8 cellular contexts compared by ENCODE assay signal in the genomic region with DNA sequence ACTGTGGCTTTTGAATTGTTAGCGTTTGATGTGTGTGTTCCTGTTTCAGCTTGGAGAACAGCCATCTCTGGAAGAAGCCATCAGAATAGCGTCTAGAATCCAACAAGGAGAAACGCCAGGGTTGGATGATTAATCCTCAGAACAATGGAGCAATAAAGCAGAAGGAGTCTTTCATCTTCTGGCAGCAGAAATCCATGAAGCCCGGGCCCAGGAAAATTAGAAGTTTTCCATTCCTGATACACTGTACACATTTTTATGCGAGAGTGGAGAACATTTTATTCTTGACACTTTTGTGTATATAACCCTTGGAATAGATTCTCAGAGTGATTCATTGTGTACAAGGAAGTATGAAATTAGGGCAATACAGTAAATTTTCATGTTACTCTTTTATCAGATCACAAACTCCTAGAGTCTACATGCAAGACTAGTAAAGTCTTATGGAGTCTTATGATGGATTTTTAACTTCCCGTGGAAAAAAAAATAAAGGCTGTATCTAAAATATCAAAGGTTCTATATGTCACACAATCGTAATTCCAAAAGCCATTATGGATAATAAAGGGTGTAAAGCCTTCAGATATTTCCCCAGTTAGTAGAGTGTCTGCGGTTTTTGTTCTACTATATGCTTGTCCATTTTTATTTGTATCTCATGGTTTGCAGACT. TPM values are rescaled to one million over a fixed set of nuclear protein-coding genes. Genes with fewer than 3 reads are reported as not detected.
A peak's percentile ranks its signal among the peaks of the same experiment; 100 is the strongest.
DNase-seq lines count a peak whose midpoint lies in the region; ATAC-seq and TF ChIP-seq lines count a peak whose summit lies in the region.

No MANE protein-coding gene starts in this region.

- peak overlapping the region in 1 of 2 donors; percentile 37 for H3K4me3 ChIP-seq in ascending aorta
- H3K4me3 ChIP-seq in right atrium auricular region: no peak overlapping the region

- H3K27me3 ChIP-seq in ascending aorta: no peaks in the 10 kb centered on the region
- H3K27me3 ChIP-seq in right atrium auricular region: no peaks in the 10 kb centered on the region

- H3K27me3 Mint-ChIP-seq in stimulated activated naive B cell treated with anti-CD40 and anti-IgM and Interleukin-4, amounts not matched to agents 10 μg/mL and 1 μg/mL and 100 μg/mL, for 72 hours: no peaks in the 10 kb centered on the region

- H3K4me1 Mint-ChIP-seq in stimulated activated naive B cell treated with anti-CD40 and anti-IgM and Interleukin-4, amounts not matched to agents 10 μg/mL and 1 μg/mL and 100 μg/mL, for 72 hours: no peaks in the 10 kb centered on the region

- peaks cover 14 to 31% of the 10 kb centered on the region in 2 donors for H3K36me3 Mint-ChIP-seq in stimulated activated naive B cell treated with anti-CD40 and anti-IgM and Interleukin-4, amounts not matched to agents 10 μg/mL and 1 μg/mL and 100 μg/mL, for 72 hours

- no peak for ATAC-seq in stimulated activated naive B cell treated with anti-CD40 and anti-IgM and Interleukin-4, amounts not matched to agents 10 μg/mL and 1 μg/mL and 100 μg/mL, for 72 hours (replicated peaks)
- no peak for ATAC-seq in HG02981 (IDR thresholded peaks at IDR 0.05; ENCODE audit: unreplicated experiment)

- H3K4me1 ChIP-seq in ascending aorta: peaks cover 10 to 23% of the 10 kb centered on the region in 2 donors
- peaks cover 0 to 17% of the 10 kb centered on the region in 2 donors for H3K4me1 ChIP-seq in right atrium auricular region

- peak overlapping the region; percentile 67 for H3K27ac Mint-ChIP-seq in stimulated activated naive B cell treated with anti-CD40 and anti-IgM and Interleukin-4, amounts not matched to agents 10 μg/mL and 1 μg/mL and 100 μg/mL, for 72 hours

- H3K9me3 ChIP-seq in ascending aorta: no peaks in the 10 kb centered on the region
- H3K9me3 ChIP-seq in right atrium auricular region: no peaks in the 10 kb centered on the region

- no peaks in the 10 kb centered on the region for H3K36me3 ChIP-seq in ascending aorta
- peaks cover 17% of the 10 kb centered on the region for H3K36me3 ChIP-seq in right atrium auricular region

- TF ChIP-seq CTCF in ascending aorta (IDR thresholded peaks at IDR 0.05) (no peak), right atrium auricular region (IDR thresholded peaks at IDR 0.05) (no peak)

- intact Hi-C loops in ascending aorta (cut with DNase I): no loop called here

- H3K27ac ChIP-seq in ascending aorta (peak overlapping the region; percentile 65 to 81), right atrium auricular region (peak overlapping the region; percentile 10 to 38)

- H3K9me3 Mint-ChIP-seq in stimulated activated naive B cell treated with anti-CD40 and anti-IgM and Interleukin-4, amounts not matched to agents 10 μg/mL and 1 μg/mL and 100 μg/mL, for 72 hours: no peaks in the 10 kb centered on the region

- DNase-seq in GM04504 (ENCODE audit: low read depth) (peak; percentile 85), ascending aorta (ENCODE audit: low spot score in 2 of 2) (peak in 1 of 2 donors; percentile 77), right atrium auricular region (ENCODE audit: low spot score) (no peak), activated T-cell treated with anti-CD3 and anti-CD28 coated beads for 4 hours (no peak), T-helper 2 cell (no peak), SW 1271 (lab: John Stamatoyannopoulos, UW) (no peak)
- no peak for DNase-seq in stimulated activated naive B cell treated with anti-CD40 and anti-IgM and Interleukin-4, amounts not matched to agents 10 μg/mL and 1 μg/mL and 100 μg/mL, for 72 hours

- no peak overlapping the region for H3K4me3 Mint-ChIP-seq in stimulated activated naive B cell treated with anti-CD40 and anti-IgM and Interleukin-4, amounts not matched to agents 10 μg/mL and 1 μg/mL and 100 μg/mL, for 72 hours

RNA-seq across cellular contexts. Expression of gene WEE1, which starts 45.9 kb away (rescaled TPM):
- 20.8 TPM for total RNA-seq in ascending aorta
- total RNA-seq in right atrium auricular region: 100 to 1,000 TPM in 1 of 2 donors, 10 to 100 TPM in 1; 52.0 to 103 TPM
